16 cellular contexts compared by ENCODE assay signal in the genomic region with DNA sequence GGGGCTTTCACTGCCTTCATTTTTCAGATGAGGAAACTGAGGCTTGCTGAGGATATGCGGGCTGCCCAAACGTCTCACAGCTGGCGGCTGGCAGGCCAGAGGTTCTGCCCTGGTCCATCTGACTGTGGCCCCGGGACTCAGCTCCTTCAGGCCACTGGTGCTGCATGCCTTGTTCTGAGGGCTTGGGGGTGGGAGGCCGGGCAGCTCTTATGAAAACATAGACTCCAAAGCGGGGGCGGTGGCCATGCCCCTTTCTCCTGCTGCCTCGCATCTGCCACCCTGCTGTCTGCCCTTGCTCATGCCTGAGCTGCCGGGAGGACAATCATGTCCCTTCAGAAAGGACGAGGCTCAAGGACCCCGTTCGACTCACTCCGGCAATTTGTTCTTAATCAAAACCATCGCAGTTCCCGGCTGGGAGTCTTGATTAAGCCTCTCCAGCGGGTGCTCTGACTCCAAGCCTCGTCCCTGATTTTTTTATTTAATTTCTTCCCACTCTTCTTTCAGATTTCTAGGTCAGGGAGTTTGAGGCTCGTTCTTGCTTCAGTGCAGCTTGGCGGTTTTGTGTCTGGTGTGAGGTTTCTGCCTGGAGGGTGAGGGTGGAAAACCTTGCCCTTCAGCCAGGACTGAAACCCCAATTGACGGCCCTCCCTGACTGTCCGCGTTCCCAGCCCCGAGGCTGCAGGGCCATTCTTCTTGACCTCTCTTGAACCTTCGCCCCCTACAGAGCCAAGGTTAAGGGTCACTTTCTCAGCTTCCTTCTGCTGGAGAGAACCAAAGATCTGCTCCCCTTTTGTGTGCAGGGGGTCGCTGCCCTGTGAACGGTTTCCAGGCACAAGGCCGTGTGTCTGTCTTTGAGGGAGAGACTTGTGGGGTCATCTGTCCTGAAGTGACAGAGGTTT.
"Had no signal": no experiment of that assay in that cellular context is flagged by ENCODE, and none has a peak within 500 bp of the region (broad histone marks: within the 10 kb centered on the region; RNA-seq: fewer than 3 reads in every experiment).

No MANE protein-coding gene starts in this region.

- H3K9me3 Mint-ChIP-seq: natural killer cell treated with Interleukin-12 subunit alpha and Interleukin-12 subunit beta and Interleukin-15 and Interleukin-18, amount 100 ng/mL, for 72 hours had no signal

- H3K36me3 ChIP-seq: breast epithelium, esophagus muscularis mucosa, pancreas, SJCRH30, tibial artery had no signal

- H3K4me3 ChIP-seq: breast epithelium, esophagus muscularis mucosa, pancreas, SJCRH30, tibial artery had no signal

- DNase-seq: activated CD4-positive, alpha-beta T cell treated with anti-CD3 and anti-CD28 coated beads for 1 hour; activated naive CD8-positive, alpha-beta T cell treated with anti-CD3 and anti-CD28 coated beads, Interleukin-2, amount 10 ng/mL, durations not matched to agents 7 days and 5 days; activated T-cell treated with anti-CD3 and anti-CD28 coated beads, Interleukin-2, amount 50 U/mL, for 24 hours; anterior cingulate cortex; immature natural killer cell; SJCRH30; small intestine; SW 1271; T1000; tibial artery had no signal

- H3K27me3 Mint-ChIP-seq: activated T-cell treated with anti-CD3 and anti-CD28 coated beads, Interleukin-2, amount 50 U/mL, for 24 hours had no signal

- H3K9me3 ChIP-seq: pancreas had no signal

- H3K27me3 ChIP-seq: breast epithelium, pancreas had no signal

- H3K27ac ChIP-seq: breast epithelium, esophagus muscularis mucosa, pancreas, SJCRH30, tibial artery had no signal

- H3K4me1 Mint-ChIP-seq: immature natural killer cell had no signal

- H3K4me3 Mint-ChIP-seq: activated naive CD8-positive, alpha-beta T cell treated with anti-CD3 and anti-CD28 coated beads, Interleukin-2, amount 10 ng/mL, durations not matched to agents 7 days and 5 days; activated T-cell treated with anti-CD3 and anti-CD28 coated beads, Interleukin-2, amount 50 U/mL, for 24 hours; immature natural killer cell; memory B cell; natural killer cell treated with Interleukin-12 subunit alpha and Interleukin-12 subunit beta and Interleukin-15 and Interleukin-18, amount 100 ng/mL, for 72 hours had no signal

- H3K36me3 Mint-ChIP-seq: activated naive CD8-positive, alpha-beta T cell treated with anti-CD3 and anti-CD28 coated beads, Interleukin-2, amount 10 ng/mL, durations not matched to agents 7 days and 5 days; immature natural killer cell had no signal

- ATAC-seq: left colon; natural killer cell treated with Interleukin-12 subunit alpha and Interleukin-12 subunit beta and Interleukin-15 and Interleukin-18, amount 100 ng/mL, for 72 hours; pancreas had no signal

- H3K4me1 ChIP-seq: breast epithelium, esophagus muscularis mucosa, pancreas, SJCRH30, tibial artery had no signal

- H3K27ac Mint-ChIP-seq: activated naive CD8-positive, alpha-beta T cell treated with anti-CD3 and anti-CD28 coated beads, Interleukin-2, amount 10 ng/mL, durations not matched to agents 7 days and 5 days; activated T-cell treated with anti-CD3 and anti-CD28 coated beads, Interleukin-2, amount 50 U/mL, for 24 hours; immature natural killer cell; memory B cell; natural killer cell treated with Interleukin-12 subunit alpha and Interleukin-12 subunit beta and Interleukin-15 and Interleukin-18, amount 100 ng/mL, for 72 hours had no signal
